Comparison of ENCODE assay signal across 8 cellular contexts in the genomic region with DNA sequence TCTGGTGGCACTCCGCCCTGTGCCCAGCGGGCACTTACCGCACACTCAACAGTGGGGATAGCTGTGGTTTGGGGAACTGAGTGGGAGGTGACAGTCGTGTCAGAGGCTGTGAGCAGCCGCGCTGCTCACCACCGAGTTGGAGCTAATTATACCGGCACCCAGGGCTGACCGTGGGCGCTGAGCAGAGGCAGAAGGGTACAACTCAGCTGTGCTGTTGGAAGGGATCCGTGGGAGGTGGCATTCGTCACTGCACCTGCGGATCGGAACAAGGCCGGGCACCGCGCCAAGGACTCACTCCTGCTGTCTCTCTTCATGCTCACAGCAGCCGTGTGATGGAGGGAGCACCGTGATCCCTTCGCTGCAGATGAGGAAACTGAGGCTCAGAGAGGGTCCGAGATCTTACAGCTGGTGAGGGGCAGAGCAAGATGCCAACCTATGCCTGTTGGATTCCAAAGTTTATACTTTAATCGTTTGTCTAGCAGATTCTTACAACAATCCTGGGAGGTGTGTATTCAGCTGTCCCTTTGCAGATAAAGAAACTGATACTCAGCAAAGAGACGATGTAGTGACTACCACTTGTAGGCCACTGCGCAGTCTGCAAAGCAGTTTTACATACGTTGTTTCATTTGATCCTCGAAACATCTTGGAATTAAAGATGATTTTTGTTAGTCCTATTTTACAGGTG. TPM values are rescaled to one million over a fixed set of nuclear protein-coding genes. Genes with fewer than 3 reads are reported as not detected.
DNase-seq lines count a peak whose midpoint lies in the region; ATAC-seq and TF ChIP-seq lines count a peak whose summit lies in the region.

No MANE protein-coding gene starts in this region.

- peak overlapping the region; percentile 73 for H3K9ac ChIP-seq in endodermal cell (ENCODE audit: extremely low read depth, low read length, poor library complexity, severe bottlenecking)

- no peaks in the 10 kb centered on the region for H3K9me3 Mint-ChIP-seq in activated CD8-positive, alpha-beta T cell treated with anti-CD3 and anti-CD28 coated beads, Interleukin-2, amount 10 ng/mL, durations not matched to agents 7 days and 5 days (ENCODE audit: insufficient read depth)
- H3K9me3 Mint-ChIP-seq in endodermal cell (no peaks in the 10 kb centered on the region), naive B cell (no peaks in the 10 kb centered on the region)
- no peaks in the 10 kb centered on the region for H3K9me3 Mint-ChIP-seq in stimulated activated effector memory CD8-positive, alpha-beta T cell treated with anti-CD3 and anti-CD28 coated beads, Interleukin-12 subunit alpha, Interleukin-12 subunit beta, amount 100 ng/mL, for 72 hours

- no peak for TF ChIP-seq CTCF in endodermal cell (conservative IDR thresholded peaks at IDR 0.05)

- CTCF ChIA-PET in activated CD8-positive, alpha-beta T cell treated with anti-CD3 and anti-CD28 coated beads, Interleukin-2, amount 10 ng/mL, durations not matched to agents 7 days and 5 days (lab: Charles Lee): interaction anchor here (0.7 to 2.7 kb wide), 9 partner anchors 15 to 438 kb away, joined by 3 to 12 read pairs (median 3); no protein-coding TSS in a partner anchor

- H3K4me3 Mint-ChIP-seq in activated CD8-positive, alpha-beta T cell treated with anti-CD3 and anti-CD28 coated beads, Interleukin-2, amount 10 ng/mL, durations not matched to agents 7 days and 5 days: peak overlapping the region; percentile 89
- H3K4me3 Mint-ChIP-seq in endodermal cell (peak overlapping the region; percentile 86), naive B cell (peak overlapping the region; percentile 93 to 100 (median 97))
- peak overlapping the region; percentile 87 for H3K4me3 Mint-ChIP-seq in stimulated activated effector memory CD8-positive, alpha-beta T cell treated with anti-CD3 and anti-CD28 coated beads, Interleukin-12 subunit alpha, Interleukin-12 subunit beta, amount 100 ng/mL, for 72 hours

- no peak overlapping the region for H3K27ac ChIP-seq in endodermal cell (ENCODE audit: low read depth, low read length)

- DNase-seq in NCI-H345 (lab: John Stamatoyannopoulos, UW): peak; percentile 94
- DNase-seq in activated CD8-positive, alpha-beta T cell treated with anti-CD3 and anti-CD28 coated beads, Interleukin-2, amount 10 ng/mL, durations not matched to agents 7 days and 5 days: peak; percentile 58
- peak; percentile 64 for DNase-seq in endodermal cell
- DNase-seq in naive B cell: no peak
- peak in 1 of 2 donors; percentile 73 for DNase-seq in stimulated activated effector memory CD8-positive, alpha-beta T cell treated with anti-CD3 and anti-CD28 coated beads, Interleukin-12 subunit alpha, Interleukin-12 subunit beta, amount 100 ng/mL, for 72 hours (ENCODE audit: low spot score in 2 of 2)
- no peak for DNase-seq in globus pallidus (ENCODE audit: low spot score)

- no peaks in the 10 kb centered on the region for H3K9me3 ChIP-seq in endodermal cell (ENCODE audit: control insufficient read depth, low read length)

- H3K36me3 Mint-ChIP-seq in activated CD8-positive, alpha-beta T cell treated with anti-CD3 and anti-CD28 coated beads, Interleukin-2, amount 10 ng/mL, durations not matched to agents 7 days and 5 days (ENCODE audit: low read depth): peaks cover 9% of the 10 kb centered on the region
- H3K36me3 Mint-ChIP-seq in endodermal cell (ENCODE audit: low read depth) (no peaks in the 10 kb centered on the region), naive B cell (no peaks in the 10 kb centered on the region)
- H3K36me3 Mint-ChIP-seq in stimulated activated effector memory CD8-positive, alpha-beta T cell treated with anti-CD3 and anti-CD28 coated beads, Interleukin-12 subunit alpha, Interleukin-12 subunit beta, amount 100 ng/mL, for 72 hours: peaks cover 9% of the 10 kb centered on the region

- peaks cover 68% of the 10 kb centered on the region for H3K4me1 Mint-ChIP-seq in activated CD8-positive, alpha-beta T cell treated with anti-CD3 and anti-CD28 coated beads, Interleukin-2, amount 10 ng/mL, durations not matched to agents 7 days and 5 days (ENCODE audit: low read depth)
- H3K4me1 Mint-ChIP-seq in endodermal cell (peaks cover 32% of the 10 kb centered on the region), naive B cell (peaks cover 27 to 58% (median 49%) of the 10 kb centered on the region in 3 donors)
- peaks cover 64% of the 10 kb centered on the region for H3K4me1 Mint-ChIP-seq in stimulated activated effector memory CD8-positive, alpha-beta T cell treated with anti-CD3 and anti-CD28 coated beads, Interleukin-12 subunit alpha, Interleukin-12 subunit beta, amount 100 ng/mL, for 72 hours

- POLR2A ChIA-PET in activated CD8-positive, alpha-beta T cell treated with anti-CD3 and anti-CD28 coated beads, Interleukin-2, amount 10 ng/mL, durations not matched to agents 7 days and 5 days (lab: Charles Lee): interaction anchor here (0.6 to 1.0 kb wide), 3 partner anchors 46 to 146 kb away, joined by 3 to 4 read pairs (median 3); no protein-coding TSS in a partner anchor

- peak overlapping the region; percentile 92 for H3K4me3 ChIP-seq in endodermal cell (ENCODE audit: low read length)

- H3K4me1 ChIP-seq in endodermal cell (ENCODE audit: control insufficient read depth, insufficient read depth, low read length): peaks cover 6% of the 10 kb centered on the region

- peaks cover 8% of the 10 kb centered on the region for H3K36me3 ChIP-seq in endodermal cell (ENCODE audit: control insufficient read depth, insufficient read depth, low read length)

- ATAC-seq in GM18868 (IDR thresholded peaks at IDR 0.05; ENCODE audit: unreplicated experiment): peak; percentile 41
- peak; percentile 32 for ATAC-seq in HG03064 (IDR thresholded peaks at IDR 0.05; ENCODE audit: low read depth, unreplicated experiment)
- peak; percentile 38 for ATAC-seq in activated CD8-positive, alpha-beta T cell treated with anti-CD3 and anti-CD28 coated beads, Interleukin-2, amount 10 ng/mL, durations not matched to agents 7 days and 5 days
- ATAC-seq in naive B cell (ENCODE audit: low read depth in 2 of 2): peak; percentile 50 to 52
- ATAC-seq in stimulated activated effector memory CD8-positive, alpha-beta T cell treated with anti-CD3 and anti-CD28 coated beads, Interleukin-12 subunit alpha, Interleukin-12 subunit beta, amount 100 ng/mL, for 72 hours: peak; percentile 85

- peaks cover 2% of the 10 kb centered on the region for H3K27me3 Mint-ChIP-seq in activated CD8-positive, alpha-beta T cell treated with anti-CD3 and anti-CD28 coated beads, Interleukin-2, amount 10 ng/mL, durations not matched to agents 7 days and 5 days (ENCODE audit: low read depth)
- H3K27me3 Mint-ChIP-seq in endodermal cell (ENCODE audit: insufficient read depth): peaks cover 7% of the 10 kb centered on the region
- no peaks in the 10 kb centered on the region for H3K27me3 Mint-ChIP-seq in naive B cell

- H3K27me3 ChIP-seq in endodermal cell (ENCODE audit: control insufficient read depth, insufficient read depth, low read length, poor library complexity, severe bottlenecking): no peaks in the 10 kb centered on the region

- H3K27ac Mint-ChIP-seq in activated CD8-positive, alpha-beta T cell treated with anti-CD3 and anti-CD28 coated beads, Interleukin-2, amount 10 ng/mL, durations not matched to agents 7 days and 5 days: peak overlapping the region; percentile 90
- peak overlapping the region; percentile 90 for H3K27ac Mint-ChIP-seq in endodermal cell
- peak overlapping the region; percentile 92 to 98 (median 96) for H3K27ac Mint-ChIP-seq in naive B cell
- H3K27ac Mint-ChIP-seq in stimulated activated effector memory CD8-positive, alpha-beta T cell treated with anti-CD3 and anti-CD28 coated beads, Interleukin-12 subunit alpha, Interleukin-12 subunit beta, amount 100 ng/mL, for 72 hours: peak overlapping the region; percentile 96

- 18 to 29% methylated on average over 18 to 26 of the region's 26 CpGs for WGBS in endodermal cell (ENCODE audit: insufficient coverage in 1 of 2, insufficient read length in 1 of 2), 2 experiments

RNA-seq across cellular contexts. Expression of a gene that starts 0.7 kb away (rescaled TPM):
- 10 to 100 TPM; 66.1 to 82.3 TPM for total RNA-seq in activated CD8-positive, alpha-beta T cell treated with anti-CD3 and anti-CD28 coated beads, Interleukin-2, amount 10 ng/mL, durations not matched to agents 7 days and 5 days
- 10 to 100 TPM; 44.8 to 52.8 TPM for total RNA-seq in endodermal cell
- 47.4 TPM for polyA plus RNA-seq in endodermal cell (2013, experiment 1 of 2)
- 46.7 TPM for polyA plus RNA-seq in endodermal cell (2013, experiment 2 of 2)
- 10 to 100 TPM; 14.5 to 25.9 (median 21.1) TPM for polyA plus RNA-seq in naive B cell (ENCODE audit: low read depth in 6 of 6)

Comparison
In these comparisons a context has a peak if more than half of its experiments do, and no peak if none do; other contexts are left out.
1. ATAC-seq: peak in every context shown above with its lines; median percentile 85 in stimulated activated effector memory CD8-positive, alpha-beta T cell treated with anti-CD3 and anti-CD28 coated beads, Interleukin-12 subunit alpha, Interleukin-12 subunit beta, amount 100 ng/mL, for 72 hours; 51 in naive B cell; 41 in GM18868; 38 in activated CD8-positive, alpha-beta T cell treated with anti-CD3 and anti-CD28 coated beads, Interleukin-2, amount 10 ng/mL, durations not matched to agents 7 days and 5 days; 32 in HG03064.
2. DNase-seq: peak in NCI-H345 (single experiment), activated CD8-positive, alpha-beta T cell treated with anti-CD3 and anti-CD28 coated beads, Interleukin-2, amount 10 ng/mL, durations not matched to agents 7 days and 5 days (single experiment) and endodermal cell (single experiment); none in naive B cell (single experiment) and globus pallidus (single experiment).
3. Peak in every context shown above with its lines, with median percentiles within 50 percentile points of each other: H3K27ac Mint-ChIP-seq and H3K4me3 Mint-ChIP-seq.